ENCODE assay signal across 11 cellular contexts in genomic region chr13:27259831-27260230, GRCh38. TPM values are rescaled to one million over a fixed set of nuclear protein-coding genes. Genes with fewer than 3 reads are reported as not detected.
DNase-seq lines count a peak whose midpoint lies in the region; ATAC-seq and TF ChIP-seq lines count a peak whose summit lies in the region.
"Had no signal": no experiment of that assay in that cellular context is flagged by ENCODE, and none has a peak within 500 bp of the region (broad histone marks: within the 10 kb centered on the region; RNA-seq: fewer than 3 reads in every experiment).

No MANE protein-coding gene starts in this region.

- H3K4me1 Mint-ChIP-seq in activated CD8-positive, alpha-beta T cell treated with anti-CD3 and anti-CD28 coated beads, Interleukin-2, amount 10 ng/mL, durations not matched to agents 7 days and 5 days (ENCODE audit: low read depth): peaks cover 55% of the 10 kb centered on the region
- peaks cover 43 to 59% (median 58%) of the 10 kb centered on the region in 3 donors for H3K4me1 Mint-ChIP-seq in naive B cell

- no peaks in the 10 kb centered on the region for H3K27me3 Mint-ChIP-seq in activated CD8-positive, alpha-beta T cell treated with anti-CD3 and anti-CD28 coated beads, Interleukin-2, amount 10 ng/mL, durations not matched to agents 7 days and 5 days (ENCODE audit: low read depth)
- H3K27me3 Mint-ChIP-seq in naive B cell: no peaks in the 10 kb centered on the region

- peak overlapping the region; percentile 41 for H3K27ac Mint-ChIP-seq in activated CD8-positive, alpha-beta T cell treated with anti-CD3 and anti-CD28 coated beads, Interleukin-2, amount 10 ng/mL, durations not matched to agents 7 days and 5 days
- H3K27ac Mint-ChIP-seq in naive B cell: peak overlapping the region; percentile 42 to 96 (median 74)

- DNase-seq in activated CD8-positive, alpha-beta T cell treated with anti-CD3 and anti-CD28 coated beads, Interleukin-2, amount 10 ng/mL, durations not matched to agents 7 days and 5 days: no peak
- DNase-seq in naive B cell (peak; percentile 44), foreskin fibroblast (no peak), SW 1271 (lab: John Stamatoyannopoulos, UW) (no peak), NCI-H1694 treated with DMSO at 0.1 percent for 48 hours (lab: John Stamatoyannopoulos, UW) (no peak), 8988T (no peak)
- DNase-seq: body of pancreas, NCI-H1436, right cardiac atrium had no signal

- CTCF ChIA-PET in activated CD8-positive, alpha-beta T cell treated with anti-CD3 and anti-CD28 coated beads, Interleukin-2, amount 10 ng/mL, durations not matched to agents 7 days and 5 days (lab: Charles Lee): no interaction called here

- TF ChIP-seq CTCF in foreskin fibroblast (IDR thresholded peaks at IDR 0.05; ENCODE audit: low read depth, low read length): no peak

- no peak overlapping the region for H3K4me3 ChIP-seq in foreskin fibroblast (ENCODE audit: low read depth in 1 of 2, low read length in 2 of 2)
- H3K4me3 ChIP-seq: body of pancreas had no signal

- ATAC-seq in GM18502 (IDR thresholded peaks at IDR 0.05; ENCODE audit: poor library complexity, unreplicated experiment) (peak; percentile 46), HG03442 (IDR thresholded peaks at IDR 0.05; ENCODE audit: unreplicated experiment) (peak; percentile 47), naive B cell (ENCODE audit: low read depth in 2 of 2) (peak; percentile 92 to 93)
- no peak for ATAC-seq in activated CD8-positive, alpha-beta T cell treated with anti-CD3 and anti-CD28 coated beads, Interleukin-2, amount 10 ng/mL, durations not matched to agents 7 days and 5 days
- ATAC-seq: body of pancreas, right cardiac atrium had no signal

- POLR2A ChIA-PET in activated CD8-positive, alpha-beta T cell treated with anti-CD3 and anti-CD28 coated beads, Interleukin-2, amount 10 ng/mL, durations not matched to agents 7 days and 5 days (lab: Charles Lee): no interaction called here

- no peaks in the 10 kb centered on the region for H3K9me3 Mint-ChIP-seq in activated CD8-positive, alpha-beta T cell treated with anti-CD3 and anti-CD28 coated beads, Interleukin-2, amount 10 ng/mL, durations not matched to agents 7 days and 5 days (ENCODE audit: insufficient read depth)
- H3K9me3 Mint-ChIP-seq in naive B cell: no peaks in the 10 kb centered on the region

- peaks cover 69% of the 10 kb centered on the region for H3K36me3 Mint-ChIP-seq in activated CD8-positive, alpha-beta T cell treated with anti-CD3 and anti-CD28 coated beads, Interleukin-2, amount 10 ng/mL, durations not matched to agents 7 days and 5 days (ENCODE audit: low read depth)
- peaks cover 3 to 7% of the 10 kb centered on the region in 2 donors for H3K36me3 Mint-ChIP-seq in naive B cell

- H3K4me3 Mint-ChIP-seq in activated CD8-positive, alpha-beta T cell treated with anti-CD3 and anti-CD28 coated beads, Interleukin-2, amount 10 ng/mL, durations not matched to agents 7 days and 5 days: no peak overlapping the region
- peak overlapping the region in 4 of 8 donors; percentile 15 to 67 (median 46) for H3K4me3 Mint-ChIP-seq in naive B cell

RNA-seq across cellular contexts. Expression of gene RPL21, which starts 8.5 kb away (rescaled TPM):
- total RNA-seq in activated CD8-positive, alpha-beta T cell treated with anti-CD3 and anti-CD28 coated beads, Interleukin-2, amount 10 ng/mL, durations not matched to agents 7 days and 5 days: 100 to 1,000 TPM; 784 to 807 TPM
- polyA plus RNA-seq in naive B cell (ENCODE audit: low read depth in 6 of 6): 1,000 to 10,000 TPM; 5,049 to 7,554 (median 6,763) TPM

RNA-seq across cellular contexts. Expression of gene RASL11A, which starts 10.8 kb away (rescaled TPM):
- total RNA-seq in activated CD8-positive, alpha-beta T cell treated with anti-CD3 and anti-CD28 coated beads, Interleukin-2, amount 10 ng/mL, durations not matched to agents 7 days and 5 days: under 1 TPM; 0.52 to 0.92 TPM
- 10 to 100 TPM in 2 of 6 donors, 1 to 10 TPM in 3, not detected in 1; 1.2 to 15.9 (median 9.5) TPM for polyA plus RNA-seq in naive B cell (ENCODE audit: low read depth in 6 of 6)
